ENCODE assay signal across 18 cellular contexts in genomic region chr1:208230668-208231529, GRCh38. TPM values are rescaled to one million over a fixed set of nuclear protein-coding genes. Genes with fewer than 3 reads are reported as not detected.
A peak's percentile ranks its signal among the peaks of the same experiment; 100 is the strongest.
DNase-seq lines count a peak whose midpoint lies in the region; ATAC-seq and TF ChIP-seq lines count a peak whose summit lies in the region.
"Had no signal": no experiment of that assay in that cellular context is flagged by ENCODE, and none has a peak within 500 bp of the region (broad histone marks: within the 10 kb centered on the region; RNA-seq: fewer than 3 reads in every experiment).

No MANE protein-coding gene starts in this region.

- intact Hi-C loops in activated CD4-positive, alpha-beta T cell treated with anti-CD3 and anti-CD28 coated beads, Interleukin-2, amount 10 ng/mL, durations not matched to agents 24 days and 14 days (cut with micrococcal nuclease), result no loop called here

- ATAC-seq in GM19452 (IDR thresholded peaks at IDR 0.05; ENCODE audit: unreplicated experiment) (no peak), GM21825 (IDR thresholded peaks at IDR 0.05; ENCODE audit: unreplicated experiment) (no peak)
- ATAC-seq: HepG2; left cardiac atrium; stimulated activated naive B cell treated with anti-CD40 and anti-IgM and Interleukin-4, amounts not matched to agents 10 μg/mL and 1 μg/mL and 100 μg/mL, for 72 hours had no signal

- peak overlapping the region; percentile 39 for H3K4me3 Mint-ChIP-seq in progenitor cell of endocrine pancreas (ENCODE audit: low read depth)
- no peak overlapping the region for H3K4me3 Mint-ChIP-seq in activated CD4-positive, alpha-beta T cell treated with anti-CD3 and anti-CD28 coated beads, Interleukin-2, amount 10 ng/mL, durations not matched to agents 24 days and 14 days
- H3K4me3 Mint-ChIP-seq: stimulated activated naive B cell treated with anti-CD40 and anti-IgM and Interleukin-4, amounts not matched to agents 10 μg/mL and 1 μg/mL and 100 μg/mL, for 72 hours; T-helper 2 cell treated with Interferon-gamma antibody and Interleukin-4, amounts not matched to agents 5 μg/mL and 100 μg/mL, for 36 hours had no signal

- POLR2A ChIA-PET in RWPE1 (lab: Yijun Ruan, JAX; ENCODE audit: low non-redundant PET), result no interaction called here

- DNase-seq in DMS79 treated with DMSO at 0.1 percent for 48 hours (lab: John Stamatoyannopoulos, UW), result peak; percentile 98
- peak; percentile 50 for DNase-seq in RWPE1 (ENCODE audit: low spot score)
- DNase-seq in left kidney (ENCODE audit: low read depth, low spot score), result peak; percentile 63
- no peak for DNase-seq in progenitor cell of endocrine pancreas (ENCODE audit: low spot score, unreplicated experiment)
- no peak for DNase-seq in NCI-H774 (lab: John Stamatoyannopoulos, UW)
- no peak for DNase-seq in activated CD4-positive, alpha-beta T cell treated with anti-CD3 and anti-CD28 coated beads, Interleukin-2, amount 10 ng/mL, durations not matched to agents 24 days and 14 days
- DNase-seq: activated effector memory CD4-positive, alpha-beta T cell treated with anti-CD3 and anti-CD28 coated beads, Interleukin-2, amount 50 U/mL, for 16 hours; left cardiac atrium; MG63; NCI-H2029; NCI-H510A treated with DMSO at 0.1 percent for 48 hours; psoas muscle; stimulated activated CD4-positive, alpha-beta T cell treated with anti-CD3 and anti-CD28 coated beads, Interleukin-12 subunit alpha, Interleukin-12 subunit beta, amount 100 ng/mL, for 4 hours; stimulated activated naive B cell treated with anti-CD40 and anti-IgM and Interleukin-4, amounts not matched to agents 10 μg/mL and 1 μg/mL and 100 μg/mL, for 72 hours had no signal

- peaks cover 3% of the 10 kb centered on the region for H3K36me3 Mint-ChIP-seq in progenitor cell of endocrine pancreas (ENCODE audit: insufficient read depth)
- H3K36me3 Mint-ChIP-seq in activated CD4-positive, alpha-beta T cell treated with anti-CD3 and anti-CD28 coated beads, Interleukin-2, amount 10 ng/mL, durations not matched to agents 24 days and 14 days (ENCODE audit: low read depth), result no peaks in the 10 kb centered on the region
- H3K36me3 Mint-ChIP-seq: stimulated activated naive B cell treated with anti-CD40 and anti-IgM and Interleukin-4, amounts not matched to agents 10 μg/mL and 1 μg/mL and 100 μg/mL, for 72 hours had no signal

- peak overlapping the region; percentile 9 for H3K27ac Mint-ChIP-seq in progenitor cell of endocrine pancreas
- H3K27ac Mint-ChIP-seq in activated CD4-positive, alpha-beta T cell treated with anti-CD3 and anti-CD28 coated beads, Interleukin-2, amount 10 ng/mL, durations not matched to agents 24 days and 14 days, result no peak overlapping the region
- H3K27ac Mint-ChIP-seq: stimulated activated naive B cell treated with anti-CD40 and anti-IgM and Interleukin-4, amounts not matched to agents 10 μg/mL and 1 μg/mL and 100 μg/mL, for 72 hours; T-helper 2 cell treated with Interferon-gamma antibody and Interleukin-4, amounts not matched to agents 5 μg/mL and 100 μg/mL, for 36 hours had no signal

- no peaks in the 10 kb centered on the region for H3K9me3 Mint-ChIP-seq in progenitor cell of endocrine pancreas (ENCODE audit: low read depth)
- H3K9me3 Mint-ChIP-seq in activated CD4-positive, alpha-beta T cell treated with anti-CD3 and anti-CD28 coated beads, Interleukin-2, amount 10 ng/mL, durations not matched to agents 24 days and 14 days, result no peaks in the 10 kb centered on the region
- H3K9me3 Mint-ChIP-seq: stimulated activated naive B cell treated with anti-CD40 and anti-IgM and Interleukin-4, amounts not matched to agents 10 μg/mL and 1 μg/mL and 100 μg/mL, for 72 hours; T-helper 2 cell treated with Interferon-gamma antibody and Interleukin-4, amounts not matched to agents 5 μg/mL and 100 μg/mL, for 36 hours had no signal

- peak overlapping the region; percentile 89 for H3K27ac ChIP-seq in RWPE1

- TF ChIP-seq CTCF in RWPE1 (conservative IDR thresholded peaks at IDR 0.05; ENCODE audit: low read depth), result no peak
- no peak for TF ChIP-seq CTCF in progenitor cell of endocrine pancreas (IDR thresholded peaks at IDR 0.05; ENCODE audit: unreplicated experiment)

- H3K27me3 Mint-ChIP-seq in progenitor cell of endocrine pancreas, result no peaks in the 10 kb centered on the region
- H3K27me3 Mint-ChIP-seq in activated CD4-positive, alpha-beta T cell treated with anti-CD3 and anti-CD28 coated beads, Interleukin-2, amount 10 ng/mL, durations not matched to agents 24 days and 14 days, result peaks cover 47% of the 10 kb centered on the region

- peaks cover 82% of the 10 kb centered on the region for H3K4me1 Mint-ChIP-seq in progenitor cell of endocrine pancreas (ENCODE audit: low read depth)
- peaks cover 4% of the 10 kb centered on the region for H3K4me1 Mint-ChIP-seq in activated CD4-positive, alpha-beta T cell treated with anti-CD3 and anti-CD28 coated beads, Interleukin-2, amount 10 ng/mL, durations not matched to agents 24 days and 14 days

- CTCF ChIA-PET in RWPE1 (lab: Yijun Ruan, JAX), result interaction anchor here (0.6 kb wide), 1 partner anchor 102 kb away, joined by 3 read pairs; no protein-coding TSS in a partner anchor

RNA-seq across cellular contexts. Expression of gene PLXNA2, which starts 13.3 kb away (rescaled TPM):
- 32.9 and 34.9 TPM in 2 replicates for total RNA-seq in progenitor cell of endocrine pancreas
- not detected in 2 replicates for total RNA-seq in activated CD4-positive, alpha-beta T cell treated with anti-CD3 and anti-CD28 coated beads, Interleukin-2, amount 10 ng/mL, durations not matched to agents 24 days and 14 days

Comparison
In these comparisons a context has a peak if more than half of its experiments do, and no peak if none do; other contexts are left out.
1. DNase-seq: peak in DMS79 treated with DMSO at 0.1 percent for 48 hours (single experiment), RWPE1 (single experiment) and left kidney (single experiment); none in progenitor cell of endocrine pancreas (single experiment), NCI-H774 (single experiment) and activated CD4-positive, alpha-beta T cell treated with anti-CD3 and anti-CD28 coated beads, Interleukin-2, amount 10 ng/mL, durations not matched to agents 24 days and 14 days (single experiment).
2. RNA of gene PLXNA2, which starts 13.3 kb away (total RNA-seq): 32.9 to 34.9 TPM in progenitor cell of endocrine pancreas; not detected in activated CD4-positive, alpha-beta T cell treated with anti-CD3 and anti-CD28 coated beads, Interleukin-2, amount 10 ng/mL, durations not matched to agents 24 days and 14 days; every median in the first group is over 10 times any median in the second.